In genomic region chr1:19463204-19463803, GRCh38 we compare ENCODE assay signal across 9 cellular contexts. TPM values are rescaled to one million over a fixed set of nuclear protein-coding genes. Genes with fewer than 3 reads are reported as not detected.
DNase-seq lines count a peak whose midpoint lies in the region; ATAC-seq and TF ChIP-seq lines count a peak whose summit lies in the region.
"Had no signal": no experiment of that assay in that cellular context is flagged by ENCODE, and none has a peak within 500 bp of the region (broad histone marks: within the 10 kb centered on the region; RNA-seq: fewer than 3 reads in every experiment).

No MANE protein-coding gene starts in this region.

- H3K27ac ChIP-seq in skin epidermis (peak overlapping the region in 14 of 21 experiments; percentile 4 to 88 (median 60)), smooth muscle cell (ENCODE audit: low read depth) (no peak overlapping the region)

- H3K4me3 Mint-ChIP-seq in activated naive CD4-positive, alpha-beta T cell treated with anti-CD3 and anti-CD28 coated beads for 36 hours = no peak overlapping the region

- no peaks in the 10 kb centered on the region for H3F3A ChIP-seq in smooth muscle cell (ENCODE audit: low read depth)

- WGBS in smooth muscle cell (ENCODE audit: low lambda C conversion rate) = 78% methylated on average over 4 of the region's 4 CpGs

- H3K9me3 Mint-ChIP-seq in activated naive CD4-positive, alpha-beta T cell treated with anti-CD3 and anti-CD28 coated beads for 36 hours = no peaks in the 10 kb centered on the region

- no peaks in the 10 kb centered on the region for H3K27me3 Mint-ChIP-seq in activated naive CD4-positive, alpha-beta T cell treated with anti-CD3 and anti-CD28 coated beads for 36 hours (ENCODE audit: low read depth)

- peaks cover 14% of the 10 kb centered on the region for H3K36me3 Mint-ChIP-seq in activated naive CD4-positive, alpha-beta T cell treated with anti-CD3 and anti-CD28 coated beads for 36 hours (ENCODE audit: low read depth)

- DNase-seq in activated naive CD4-positive, alpha-beta T cell treated with anti-CD3 and anti-CD28 coated beads for 36 hours = peak; percentile 59
- DNase-seq in retina (no peak), AG20443 (ENCODE audit: low spot score) (no peak), OCI-M1 (lab: John Stamatoyannopoulos, UW) (no peak), smooth muscle cell (lab: John Stamatoyannopoulos, UW; ENCODE audit: unreplicated experiment) (no peak)
- DNase-seq: left cardiac atrium had no signal

- no peaks in the 10 kb centered on the region for H3K36me3 ChIP-seq in smooth muscle cell (ENCODE audit: low read depth)

- peaks cover 99% of the 10 kb centered on the region for H3K79me2 ChIP-seq in smooth muscle cell (ENCODE audit: low read depth)

- H3K9me3 ChIP-seq in smooth muscle cell (replicated peaks; ENCODE audit: low read depth) = no peaks in the 10 kb centered on the region

- no peaks in the 10 kb centered on the region for H3K27me3 ChIP-seq in smooth muscle cell (ENCODE audit: low read depth)

- H3K27ac Mint-ChIP-seq in activated naive CD4-positive, alpha-beta T cell treated with anti-CD3 and anti-CD28 coated beads for 36 hours = peak overlapping the region; percentile 66

- H3K4me1 Mint-ChIP-seq in activated naive CD4-positive, alpha-beta T cell treated with anti-CD3 and anti-CD28 coated beads for 36 hours (ENCODE audit: low read depth) = peaks cover 90% of the 10 kb centered on the region

- H3K9ac ChIP-seq in smooth muscle cell (ENCODE audit: low read depth) = no peak overlapping the region

- ATAC-seq in GM19463 (IDR thresholded peaks at IDR 0.05; ENCODE audit: unreplicated experiment) (peak; percentile 49), HG03354 (IDR thresholded peaks at IDR 0.05; ENCODE audit: poor library complexity, severe bottlenecking, unreplicated experiment) (peak; percentile 55)

- H3K4me1 ChIP-seq in smooth muscle cell (ENCODE audit: low read depth) = peaks cover 18% of the 10 kb centered on the region

- TF ChIP-seq CTCF in smooth muscle cell (IDR thresholded peaks at IDR 0.05; ENCODE audit: borderline replicate concordance, insufficient read depth, poor library complexity, severe bottlenecking) = no peak

- CTCF ChIA-PET in activated naive CD4-positive, alpha-beta T cell treated with anti-CD3 and anti-CD28 coated beads for 36 hours (lab: Charles Lee) = no interaction called here

- peaks cover 99% of the 10 kb centered on the region for H4K20me1 ChIP-seq in smooth muscle cell (ENCODE audit: low read depth)

- no peak overlapping the region for H2AFZ ChIP-seq in smooth muscle cell (ENCODE audit: low read depth)

- intact Hi-C loops in activated naive CD4-positive, alpha-beta T cell treated with anti-CD3 and anti-CD28 coated beads for 36 hours (cut with micrococcal nuclease) = loop anchor here (1.0 to 10.0 kb wide), 2 partner anchors 14 to 721 kb away; partner anchors contain the start of genes PLA2G2C and UBXN10

- no peak overlapping the region for H3K4me2 ChIP-seq in smooth muscle cell

- no peak overlapping the region for H3K4me3 ChIP-seq in skin epidermis
- H3K4me3 ChIP-seq in smooth muscle cell = no peak overlapping the region

RNA-seq across cellular contexts. Expression of gene CAPZB, which starts 22.0 kb away (rescaled TPM):
- 100 to 1,000 TPM; 362 to 381 TPM for total RNA-seq in activated naive CD4-positive, alpha-beta T cell treated with anti-CD3 and anti-CD28 coated beads for 36 hours
- 205 and 209 TPM in 2 replicates for total RNA-seq in smooth muscle cell
- polyA plus RNA-seq in smooth muscle cell = 405 TPM in 2 replicates
